ENCODE assay signal across 17 cellular contexts in the genomic region with DNA sequence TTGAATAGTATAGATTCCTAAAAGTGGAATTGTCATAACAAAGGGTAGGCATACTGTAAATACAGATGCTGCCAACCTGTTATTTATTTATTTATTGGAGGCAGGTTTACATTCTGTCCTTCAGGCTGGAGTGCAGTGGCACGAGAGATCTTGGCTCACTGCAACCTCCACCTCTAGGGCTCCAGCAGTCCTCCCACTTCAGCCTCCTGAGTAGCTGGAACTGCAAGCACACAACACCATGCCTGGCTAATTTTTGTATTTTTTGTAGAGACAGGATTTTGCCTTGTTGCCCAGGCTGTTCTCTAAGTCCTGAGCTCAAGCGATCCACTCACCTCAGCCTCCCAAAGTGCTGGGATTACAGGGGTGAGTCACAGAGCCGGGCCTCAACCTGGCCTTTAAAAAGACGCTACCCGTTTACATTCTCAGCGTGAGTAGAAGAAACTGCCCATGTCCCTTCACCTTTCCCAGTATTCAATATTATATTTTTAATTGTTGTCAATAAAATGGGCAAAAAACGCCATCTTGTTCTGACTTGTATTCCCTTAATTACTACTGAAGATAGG.
"Had no signal": no experiment of that assay in that cellular context is flagged by ENCODE, and none has a peak within 500 bp of the region (broad histone marks: within the 10 kb centered on the region; RNA-seq: fewer than 3 reads in every experiment).

No MANE protein-coding gene starts in this region.

- DNase-seq: activated CD4-positive, alpha-beta T cell treated with anti-CD3 and anti-CD28 coated beads for 4 hours; activated CD8-positive, alpha-beta memory T cell treated with anti-CD3 and anti-CD28 coated beads, Interleukin-2, amount 50 U/mL, for 48 hours; activated CD8-positive, alpha-beta T cell treated with anti-CD3 and anti-CD28 coated beads for 36 hours; activated naive CD4-positive, alpha-beta T cell treated with anti-CD3 and anti-CD28 coated beads, Interleukin-2, amount 50 U/mL, for 16 hours; activated naive CD8-positive, alpha-beta T cell treated with anti-CD3 and anti-CD28 coated beads, Interleukin-2, amount 10 ng/mL, durations not matched to agents 7 days and 5 days; activated T-cell treated with anti-CD3 and anti-CD28 coated beads, Interleukin-2, amount 50 U/mL, for 1 hour; NCI-H1048; NCI-H187 treated with DMSO at 0.1 percent for 48 hours; NCI-H2081 treated with DMSO at 0.1 percent for 48 hours; NCI-H446; NCI-H524; SHP77; T-helper 17 cell; T-helper 9 cell; WERI-Rb-1 had no signal

- H3K36me3 ChIP-seq: adrenal gland, breast epithelium had no signal

- H3K4me3 Mint-ChIP-seq: activated CD8-positive, alpha-beta T cell treated with anti-CD3 and anti-CD28 coated beads for 36 hours; activated naive CD8-positive, alpha-beta T cell treated with anti-CD3 and anti-CD28 coated beads, Interleukin-2, amount 10 ng/mL, durations not matched to agents 7 days and 5 days; T-helper 17 cell had no signal

- H3K9me3 ChIP-seq: adrenal gland, breast epithelium had no signal

- H3K27me3 Mint-ChIP-seq: T-helper 17 cell had no signal

- H3K27me3 ChIP-seq: adrenal gland, breast epithelium had no signal

- H3K27ac Mint-ChIP-seq: activated CD8-positive, alpha-beta T cell treated with anti-CD3 and anti-CD28 coated beads for 36 hours; activated naive CD8-positive, alpha-beta T cell treated with anti-CD3 and anti-CD28 coated beads, Interleukin-2, amount 10 ng/mL, durations not matched to agents 7 days and 5 days; T-helper 17 cell had no signal

- H3K9me3 Mint-ChIP-seq: activated CD8-positive, alpha-beta T cell treated with anti-CD3 and anti-CD28 coated beads for 36 hours; activated naive CD8-positive, alpha-beta T cell treated with anti-CD3 and anti-CD28 coated beads, Interleukin-2, amount 10 ng/mL, durations not matched to agents 7 days and 5 days had no signal

- ATAC-seq: activated CD8-positive, alpha-beta T cell treated with anti-CD3 and anti-CD28 coated beads for 36 hours; T-helper 17 cell had no signal

- H3K27ac ChIP-seq: adrenal gland, WERI-Rb-1 had no signal

- H3K4me3 ChIP-seq: adrenal gland, breast epithelium had no signal
